ENCODE assay signal across 2 cellular contexts in the genomic region with DNA sequence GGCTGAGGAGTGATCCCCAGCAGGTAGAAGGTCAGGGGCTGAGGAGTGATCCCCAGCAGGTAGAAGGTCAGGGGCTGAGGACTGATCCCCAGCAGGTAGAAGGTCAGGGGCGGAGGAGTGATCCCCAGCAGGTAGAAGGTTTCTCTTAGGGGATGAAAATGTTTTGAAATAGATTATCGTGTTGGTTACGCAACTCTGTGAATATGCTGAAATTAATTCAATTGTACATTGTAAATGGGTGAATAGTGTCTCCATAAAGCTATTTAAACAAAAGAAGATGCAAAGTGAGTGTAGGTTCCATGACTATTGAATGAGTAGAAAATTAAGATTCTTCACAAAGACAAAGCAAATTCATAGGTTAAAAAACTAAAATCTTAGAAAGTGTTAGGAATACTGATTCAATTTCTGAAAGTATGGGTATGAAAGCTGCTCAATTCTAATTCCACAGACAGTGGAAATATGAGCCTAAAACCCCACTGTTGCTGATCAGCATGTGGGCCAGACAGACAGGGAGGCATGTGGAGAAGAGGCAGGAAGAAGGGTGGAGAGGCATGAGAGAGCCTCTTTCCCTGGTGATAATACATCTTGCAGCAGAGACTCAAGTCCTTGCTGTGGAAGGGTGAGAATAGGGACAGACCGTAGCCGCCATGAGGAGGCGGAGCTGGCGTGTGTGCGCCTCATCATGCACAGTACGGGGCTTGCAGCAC.
TF ChIP-seq lines count a peak whose summit lies in the region.

No MANE protein-coding gene starts in this region.

TF ChIP-seq in HepG2, 621 proteins besides CTCF, POLR2A, EP300 and RAD21:
- TF ChIP-seq MATR3 (CRISPR knock-in tag; IDR thresholded peaks at IDR 0.05) (no peak), ZNF547 (CRISPR knock-in tag; IDR thresholded peaks at IDR 0.05) (no peak), CEBPB (IDR thresholded peaks at IDR 0.05; ENCODE audit: borderline replicate concordance, low read depth, low read length) (peak; percentile 79), SNAPC2 (CRISPR knock-in tag; IDR thresholded peaks at IDR 0.05) (no peak)
- TF ChIP-seq, protein P1, sequence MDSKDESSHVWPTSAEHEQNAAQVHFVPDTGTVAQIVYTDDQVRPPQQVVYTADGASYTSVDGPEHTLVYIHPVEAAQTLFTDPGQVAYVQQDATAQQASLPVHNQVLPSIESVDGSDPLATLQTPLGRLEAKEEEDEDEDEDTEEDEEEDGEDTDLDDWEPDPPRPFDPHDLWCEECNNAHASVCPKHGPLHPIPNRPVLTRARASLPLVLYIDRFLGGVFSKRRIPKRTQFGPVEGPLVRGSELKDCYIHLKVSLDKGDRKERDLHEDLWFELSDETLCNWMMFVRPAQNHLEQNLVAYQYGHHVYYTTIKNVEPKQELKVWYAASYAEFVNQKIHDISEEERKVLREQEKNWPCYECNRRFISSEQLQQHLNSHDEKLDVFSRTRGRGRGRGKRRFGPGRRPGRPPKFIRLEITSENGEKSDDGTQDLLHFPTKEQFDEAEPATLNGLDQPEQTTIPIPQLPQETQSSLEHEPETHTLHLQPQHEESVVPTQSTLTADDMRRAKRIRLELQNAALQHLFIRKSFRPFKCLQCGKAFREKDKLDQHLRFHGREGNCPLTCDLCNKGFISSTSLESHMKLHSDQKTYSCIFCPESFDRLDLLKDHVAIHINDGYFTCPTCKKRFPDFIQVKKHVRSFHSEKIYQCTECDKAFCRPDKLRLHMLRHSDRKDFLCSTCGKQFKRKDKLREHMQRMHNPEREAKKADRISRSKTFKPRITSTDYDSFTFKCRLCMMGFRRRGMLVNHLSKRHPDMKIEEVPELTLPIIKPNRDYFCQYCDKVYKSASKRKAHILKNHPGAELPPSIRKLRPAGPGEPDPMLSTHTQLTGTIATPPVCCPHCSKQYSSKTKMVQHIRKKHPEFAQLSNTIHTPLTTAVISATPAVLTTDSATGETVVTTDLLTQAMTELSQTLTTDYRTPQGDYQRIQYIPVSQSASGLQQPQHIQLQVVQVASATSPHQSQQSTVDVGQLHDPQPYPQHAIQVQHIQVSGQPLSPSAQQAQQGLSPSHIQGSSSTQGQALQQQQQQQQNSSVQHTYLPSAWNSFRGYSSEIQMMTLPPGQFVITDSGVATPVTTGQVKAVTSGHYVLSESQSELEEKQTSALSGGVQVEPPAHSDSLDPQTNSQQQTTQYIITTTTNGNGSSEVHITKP (CRISPR knock-in tag; IDR thresholded peaks at IDR 0.05; ENCODE audit: low read depth) = no peak

TF ChIP-seq in H1, 55 proteins besides CTCF, POLR2A, EP300 and RAD21:
- TF ChIP-seq CEBPB (IDR thresholded peaks at IDR 0.05; ENCODE audit: low read depth, low read length) = peak; percentile 50; the same call in 1 of the 2 replicates
- no peak for TF ChIP-seq EZH2 (IDR thresholded peaks at IDR 0.05; ENCODE audit: low read depth, low read length, severe bottlenecking)
